Comparison of ENCODE assay signal across 30 cellular contexts in genomic region chr7:70266186-70266585, GRCh38.
"Had no signal": no experiment of that assay in that cellular context is flagged by ENCODE, and none has a peak within 500 bp of the region (broad histone marks: within the 10 kb centered on the region; RNA-seq: fewer than 3 reads in every experiment).

No MANE protein-coding gene starts in this region.

- ATAC-seq: activated CD8-positive, alpha-beta memory T cell treated with anti-CD3 and anti-CD28 coated beads, Interleukin-2, amount 10 ng/mL, durations not matched to agents 7 days and 5 days; body of pancreas had no signal

- H3K27me3 ChIP-seq: body of pancreas, breast epithelium, MG63, SJCRH30 had no signal

- H3K4me1 ChIP-seq: body of pancreas, breast epithelium, SJCRH30 had no signal

- H3K4me2 ChIP-seq: PC-9 had no signal

- H3K36me3 ChIP-seq: breast epithelium, MG63, SJCRH30, WERI-Rb-1 had no signal

- H3K4me3 ChIP-seq: body of pancreas, breast epithelium, MG63, PC-9, SJCRH30, SK-N-MC had no signal

- DNase-seq: activated CD4-positive, alpha-beta memory T cell treated with anti-CD3 and anti-CD28 coated beads, Interleukin-2, amount 10 ng/mL, durations not matched to agents 7 days and 5 days; activated CD4-positive, alpha-beta T cell treated with anti-CD3 and anti-CD28 coated beads for 1 hour; activated CD4-positive, alpha-beta T cell treated with anti-CD3 and anti-CD28 coated beads for 48 hours; activated CD4-positive, CD25-positive, alpha-beta regulatory T cell; activated CD8-positive, alpha-beta memory T cell treated with anti-CD3 and anti-CD28 coated beads for 24 hours; activated CD8-positive, alpha-beta memory T cell treated with anti-CD3 and anti-CD28 coated beads, Interleukin-2, amount 10 ng/mL, durations not matched to agents 7 days and 5 days; activated CD8-positive, alpha-beta memory T cell treated with anti-CD3 and anti-CD28 coated beads, Interleukin-2, amount 50 U/mL, for 48 hours; activated effector memory CD4-positive, alpha-beta T cell treated with Interleukin-2 at 50 U/mL for 16 hours; activated naive CD4-positive, alpha-beta T cell treated with anti-CD3 and anti-CD28 coated beads, Interleukin-2, amount 50 U/mL, for 16 hours; activated naive CD8-positive, alpha-beta T cell treated with anti-CD3 and anti-CD28 coated beads for 36 hours; activated T-cell treated with anti-CD3 and anti-CD28 coated beads, Interleukin-2, amount 50 U/mL, for 48 hours; body of pancreas; Kasumi-1; KG1; MG63; NCI-H1048; NCI-H1105 treated with DMSO at 0.1 percent for 48 hours; NCI-H1436; NCI-H1694; NCI-H1930; NCI-H2081 treated with DMSO at 0.1 percent for 48 hours; NCI-H345; NCI-H524 treated with DMSO at 0.1 percent for 48 hours; PC-9; SHP77; SJCRH30; T1000; WERI-Rb-1 had no signal

- H2AFZ ChIP-seq: PC-9 had no signal

- H3K9me3 ChIP-seq: body of pancreas, breast epithelium, MG63, SJCRH30 had no signal

- H3K27ac ChIP-seq: body of pancreas, breast epithelium, PC-9, SJCRH30, SK-N-MC had no signal
